12 cellular contexts compared by ENCODE assay signal in genomic region chr7:44083796-44084195, GRCh38. TPM values are rescaled to one million over a fixed set of nuclear protein-coding genes. Genes with fewer than 3 reads are reported as not detected.
A peak's percentile ranks its signal among the peaks of the same experiment; 100 is the strongest.
DNase-seq lines count a peak whose midpoint lies in the region; ATAC-seq and TF ChIP-seq lines count a peak whose summit lies in the region.
"Had no signal": no experiment of that assay in that cellular context is flagged by ENCODE, and none has a peak within 500 bp of the region (broad histone marks: within the 10 kb centered on the region; RNA-seq: fewer than 3 reads in every experiment).

No MANE protein-coding gene starts in this region.

- H3K27ac ChIP-seq in CD4-positive, alpha-beta memory T cell (ENCODE audit: low read depth, low read length) = no peak overlapping the region
- H3K27ac ChIP-seq in KOPT-K1 (ENCODE audit: low read depth, low read length, poor library complexity, severe bottlenecking) = peak overlapping the region; percentile 86

- DNase-seq in CD4-positive, alpha-beta memory T cell = no peak
- no peak for DNase-seq in effector memory CD8-positive, alpha-beta T cell
- DNase-seq in progenitor cell of endocrine pancreas (ENCODE audit: low spot score, unreplicated experiment) (no peak), NCI-H510A (lab: John Stamatoyannopoulos, UW) (no peak)
- DNase-seq: NCI-H446, SHP77 had no signal

- H3K9me3 ChIP-seq in CD4-positive, alpha-beta memory T cell (ENCODE audit: control insufficient read depth in 1 of 2, low read length in 2 of 2) = no peaks in the 10 kb centered on the region
- H3K9me3 ChIP-seq in KOPT-K1 (ENCODE audit: insufficient read depth, low read length, poor library complexity, severe bottlenecking) = no peaks in the 10 kb centered on the region

- H3K4me3 ChIP-seq in CD4-positive, alpha-beta memory T cell (ENCODE audit: low read length in 2 of 2) = no peak overlapping the region

- no peak for TF ChIP-seq CTCF in progenitor cell of endocrine pancreas (IDR thresholded peaks at IDR 0.05; ENCODE audit: unreplicated experiment)

- H3K27ac Mint-ChIP-seq in CD4-positive, alpha-beta memory T cell = peak overlapping the region in 6 of 7 donors; percentile 60 to 93 (median 87)
- no peak overlapping the region for H3K27ac Mint-ChIP-seq in effector memory CD8-positive, alpha-beta T cell
- H3K27ac Mint-ChIP-seq in progenitor cell of endocrine pancreas = no peak overlapping the region

- H3K27me3 Mint-ChIP-seq in CD4-positive, alpha-beta memory T cell = peaks cover 0 to 2% of the 10 kb centered on the region in 2 donors
- no peaks in the 10 kb centered on the region for H3K27me3 Mint-ChIP-seq in effector memory CD8-positive, alpha-beta T cell
- peaks cover 17% of the 10 kb centered on the region for H3K27me3 Mint-ChIP-seq in progenitor cell of endocrine pancreas

- peaks cover 14% of the 10 kb centered on the region for H3K36me3 ChIP-seq in CD4-positive, alpha-beta memory T cell (ENCODE audit: insufficient read depth, low read length)
- peaks cover 23% of the 10 kb centered on the region for H3K36me3 ChIP-seq in KOPT-K1 (ENCODE audit: insufficient read depth, low read length)

- intact Hi-C loops in CD4-positive, alpha-beta memory T cell (cut with micrococcal nuclease) = loop anchor here (2.0 to 5.0 kb wide), 2 partner anchors 489 to 1027 kb away; partner anchors contain the start of genes DDX56 and TBRG4

- H3K4me1 Mint-ChIP-seq in CD4-positive, alpha-beta memory T cell = peaks cover 11 to 35% (median 14%) of the 10 kb centered on the region in 4 donors
- peaks cover 15 to 18% of the 10 kb centered on the region in 2 donors for H3K4me1 Mint-ChIP-seq in effector memory CD8-positive, alpha-beta T cell (ENCODE audit: low read depth in 2 of 2)
- peaks cover 9% of the 10 kb centered on the region for H3K4me1 Mint-ChIP-seq in progenitor cell of endocrine pancreas (ENCODE audit: low read depth)

- H3K36me3 Mint-ChIP-seq in CD4-positive, alpha-beta memory T cell = peaks cover 6 to 17% of the 10 kb centered on the region in 2 donors
- H3K36me3 Mint-ChIP-seq in effector memory CD8-positive, alpha-beta T cell (ENCODE audit: insufficient read depth) = peaks cover 19% of the 10 kb centered on the region
- peaks cover 2% of the 10 kb centered on the region for H3K36me3 Mint-ChIP-seq in progenitor cell of endocrine pancreas (ENCODE audit: insufficient read depth)

- ATAC-seq in effector memory CD8-positive, alpha-beta T cell (replicated peaks) = no peak
- ATAC-seq in GM21529 (IDR thresholded peaks at IDR 0.05; ENCODE audit: unreplicated experiment) (no peak), HG02798 (IDR thresholded peaks at IDR 0.05; ENCODE audit: poor library complexity, unreplicated experiment) (no peak), HG03457 (IDR thresholded peaks at IDR 0.05; ENCODE audit: unreplicated experiment) (no peak)
- ATAC-seq: HCT116 had no signal

- peak overlapping the region; percentile 37 to 92 (median 72) for H3K4me3 Mint-ChIP-seq in CD4-positive, alpha-beta memory T cell
- H3K4me3 Mint-ChIP-seq in effector memory CD8-positive, alpha-beta T cell = peak overlapping the region; percentile 91 to 94
- H3K4me3 Mint-ChIP-seq in progenitor cell of endocrine pancreas (ENCODE audit: low read depth) = peak overlapping the region; percentile 56

- peaks cover 0 to 2% (median 0%) of the 10 kb centered on the region in 8 donors for H3K9me3 Mint-ChIP-seq in CD4-positive, alpha-beta memory T cell
- H3K9me3 Mint-ChIP-seq in effector memory CD8-positive, alpha-beta T cell = no peaks in the 10 kb centered on the region
- no peaks in the 10 kb centered on the region for H3K9me3 Mint-ChIP-seq in progenitor cell of endocrine pancreas (ENCODE audit: low read depth)

- no peaks in the 10 kb centered on the region for H3K27me3 ChIP-seq in CD4-positive, alpha-beta memory T cell (ENCODE audit: insufficient read depth, low read length)
- H3K27me3 ChIP-seq: hepatocyte had no signal

- H3K4me1 ChIP-seq in CD4-positive, alpha-beta memory T cell (ENCODE audit: insufficient read depth, low read length) = peaks cover 23% of the 10 kb centered on the region

- CTCF ChIA-PET in CD4-positive, alpha-beta memory T cell (lab: Charles Lee; ENCODE audit: partially characterized antibody) = no interaction called here

- POLR2A ChIA-PET in CD4-positive, alpha-beta memory T cell (lab: Charles Lee; ENCODE audit: partially characterized antibody) = no interaction called here

RNA-seq across cellular contexts. Expression of gene POLM, which starts 1.5 kb away (rescaled TPM):
- 10 to 100 TPM; 64.8 to 67.2 TPM for total RNA-seq in CD4-positive, alpha-beta memory T cell
- 10 to 100 TPM in 1 of 2 donors, 1 to 10 TPM in 1; 8.0 to 18.2 TPM for polyA plus RNA-seq in CD4-positive, alpha-beta memory T cell
- 33.3 and 33.8 TPM in 2 replicates for total RNA-seq in progenitor cell of endocrine pancreas

RNA-seq across cellular contexts. Expression of gene PGAM2, which starts 18.4 kb away (rescaled TPM):
- total RNA-seq in CD4-positive, alpha-beta memory T cell = 1 to 10 TPM; 1.1 to 1.5 TPM
- polyA plus RNA-seq in CD4-positive, alpha-beta memory T cell = not detected
- 1.8 and 2.5 TPM in 2 replicates for total RNA-seq in progenitor cell of endocrine pancreas
- polyA plus RNA-seq: hepatocyte had no signal

RNA-seq across cellular contexts. Expression of gene AEBP1, which starts 20.3 kb away (rescaled TPM):
- 1 to 10 TPM; 7.8 TPM for total RNA-seq in CD4-positive, alpha-beta memory T cell
- polyA plus RNA-seq in CD4-positive, alpha-beta memory T cell = 1 to 10 TPM in 1 of 2 donors, under 1 TPM in 1; 0.20 to 2.3 TPM
- total RNA-seq in progenitor cell of endocrine pancreas = 52.2 and 57.5 TPM in 2 replicates

RNA-seq across cellular contexts. Expression of gene DBNL, which starts 39.3 kb away (rescaled TPM):
- 100 to 1,000 TPM; 157 to 166 TPM for total RNA-seq in CD4-positive, alpha-beta memory T cell
- polyA plus RNA-seq in CD4-positive, alpha-beta memory T cell = 100 to 1,000 TPM; 177 to 250 TPM
- total RNA-seq in progenitor cell of endocrine pancreas = 68.0 and 68.3 TPM in 2 replicates

RNA-seq across cellular contexts. Expression of gene POLD2, which starts 39.6 kb away (rescaled TPM):
- 10 to 100 TPM; 48.7 to 61.0 TPM for total RNA-seq in CD4-positive, alpha-beta memory T cell
- 10 to 100 TPM; 89.4 to 94.4 TPM for polyA plus RNA-seq in CD4-positive, alpha-beta memory T cell
- total RNA-seq in progenitor cell of endocrine pancreas = 95.4 and 104 TPM in 2 replicates

Comparison
In these comparisons a context has a peak if more than half of its experiments do, and no peak if none do; other contexts are left out.
1. H3K27ac Mint-ChIP-seq: peak in CD4-positive, alpha-beta memory T cell (6 of 7); none in effector memory CD8-positive, alpha-beta T cell (0 of 2) and progenitor cell of endocrine pancreas (single experiment).
2. Peak in every context shown above with its lines, with median percentiles within 50 percentile points of each other: H3K4me3 Mint-ChIP-seq.